ENCODE assay signal across 1 cellular context in genomic region chr17:82399601-82400101, GRCh38.
TF ChIP-seq lines count a peak whose summit lies in the region.

No MANE protein-coding gene starts in this region.

TF ChIP-seq in SK-N-SH treated with all-trans-retinoic acid at 6 μM for 48 hours, 23 proteins besides CTCF, POLR2A, EP300 and RAD21 (continued from another document):
- TF ChIP-seq TSHZ2 (CRISPR knock-in tag; IDR thresholded peaks at IDR 0.05) (no peak), TOX (CRISPR knock-in tag; IDR thresholded peaks at IDR 0.05; ENCODE audit: borderline replicate concordance) (no peak), OSR1 (CRISPR knock-in tag; IDR thresholded peaks at IDR 0.05) (no peak), ESRRG (CRISPR knock-in tag; IDR thresholded peaks at IDR 0.05) (no peak)
